1 cellular context compared by ENCODE assay signal in the genomic region with DNA sequence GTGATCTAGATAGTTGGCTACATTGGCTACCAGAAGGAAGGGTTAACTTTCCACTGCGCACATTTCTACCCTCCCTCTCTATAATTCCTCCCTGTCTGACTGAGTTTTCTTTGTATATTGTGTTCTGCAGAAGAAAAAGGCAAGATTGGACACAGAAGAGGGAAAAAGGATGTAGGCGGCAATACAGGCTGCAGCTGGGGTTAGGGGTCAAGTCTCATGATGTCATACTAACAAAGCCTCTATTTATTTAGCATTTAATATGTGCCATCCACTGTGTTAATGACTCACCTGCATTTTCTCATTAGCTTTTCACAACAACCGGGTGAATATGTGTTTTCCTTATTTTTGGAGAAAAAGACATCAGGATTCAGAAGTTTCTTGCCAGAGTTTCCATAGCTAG.
TF ChIP-seq lines count a peak whose summit lies in the region.

No MANE protein-coding gene starts in this region.

TF ChIP-seq in HEK293, 187 proteins besides CTCF, POLR2A, EP300 and RAD21:
- TF ChIP-seq IKZF3 (tag by site-specific recombination; IDR thresholded peaks at IDR 0.05) (no peak), ZIC2 (tag by site-specific recombination; IDR thresholded peaks at IDR 0.05) (no peak), ZNF664 (tag by site-specific recombination; IDR thresholded peaks at IDR 0.05) (peak; percentile 75), TSHZ1 (tag by site-specific recombination; IDR thresholded peaks at IDR 0.05; ENCODE audit: borderline replicate concordance) (peak; percentile 27; the same call in 1 of the 2 replicates), ZSCAN30 (tag by site-specific recombination; IDR thresholded peaks at IDR 0.05) (no peak), ZNF837 (tag by site-specific recombination; IDR thresholded peaks at IDR 0.05) (no peak), ZNF629 (tag by site-specific recombination; IDR thresholded peaks at IDR 0.05) (peak; percentile 66), ZNF37A (tag by site-specific recombination; IDR thresholded peaks at IDR 0.05) (no peak), ZNF274 (IDR thresholded peaks at IDR 0.05; ENCODE audit: low read length) (no peak), ZNF274 (tag by site-specific recombination; IDR thresholded peaks at IDR 0.05; ENCODE audit: borderline replicate concordance) (no peak), ZNF843 (tag by site-specific recombination; IDR thresholded peaks at IDR 0.05) (no peak), ZBTB21 (tag by site-specific recombination; IDR thresholded peaks at IDR 0.05) (0 out of 2 replicates have a peak, but pooled peaks have one; percentile 21)
- TF ChIP-seq, protein P1, sequence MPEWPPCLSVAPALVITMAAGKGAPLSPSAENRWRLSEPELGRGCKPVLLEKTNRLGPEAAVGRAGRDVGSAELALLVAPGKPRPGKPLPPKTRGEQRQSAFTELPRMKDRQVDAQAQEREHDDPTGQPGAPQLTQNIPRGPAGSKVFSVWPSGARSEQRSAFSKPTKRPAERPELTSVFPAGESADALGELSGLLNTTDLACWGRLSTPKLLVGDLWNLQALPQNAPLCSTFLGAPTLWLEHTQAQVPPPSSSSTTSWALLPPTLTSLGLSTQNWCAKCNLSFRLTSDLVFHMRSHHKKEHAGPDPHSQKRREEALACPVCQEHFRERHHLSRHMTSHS (tag by site-specific recombination; IDR thresholded peaks at IDR 0.05) = no peak
- TF ChIP-seq, protein P2, sequence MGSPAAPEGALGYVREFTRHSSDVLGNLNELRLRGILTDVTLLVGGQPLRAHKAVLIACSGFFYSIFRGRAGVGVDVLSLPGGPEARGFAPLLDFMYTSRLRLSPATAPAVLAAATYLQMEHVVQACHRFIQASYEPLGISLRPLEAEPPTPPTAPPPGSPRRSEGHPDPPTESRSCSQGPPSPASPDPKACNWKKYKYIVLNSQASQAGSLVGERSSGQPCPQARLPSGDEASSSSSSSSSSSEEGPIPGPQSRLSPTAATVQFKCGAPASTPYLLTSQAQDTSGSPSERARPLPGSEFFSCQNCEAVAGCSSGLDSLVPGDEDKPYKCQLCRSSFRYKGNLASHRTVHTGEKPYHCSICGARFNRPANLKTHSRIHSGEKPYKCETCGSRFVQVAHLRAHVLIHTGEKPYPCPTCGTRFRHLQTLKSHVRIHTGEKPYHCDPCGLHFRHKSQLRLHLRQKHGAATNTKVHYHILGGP (tag by site-specific recombination; IDR thresholded peaks at IDR 0.05) = no peak
- TF ChIP-seq, protein P3, sequence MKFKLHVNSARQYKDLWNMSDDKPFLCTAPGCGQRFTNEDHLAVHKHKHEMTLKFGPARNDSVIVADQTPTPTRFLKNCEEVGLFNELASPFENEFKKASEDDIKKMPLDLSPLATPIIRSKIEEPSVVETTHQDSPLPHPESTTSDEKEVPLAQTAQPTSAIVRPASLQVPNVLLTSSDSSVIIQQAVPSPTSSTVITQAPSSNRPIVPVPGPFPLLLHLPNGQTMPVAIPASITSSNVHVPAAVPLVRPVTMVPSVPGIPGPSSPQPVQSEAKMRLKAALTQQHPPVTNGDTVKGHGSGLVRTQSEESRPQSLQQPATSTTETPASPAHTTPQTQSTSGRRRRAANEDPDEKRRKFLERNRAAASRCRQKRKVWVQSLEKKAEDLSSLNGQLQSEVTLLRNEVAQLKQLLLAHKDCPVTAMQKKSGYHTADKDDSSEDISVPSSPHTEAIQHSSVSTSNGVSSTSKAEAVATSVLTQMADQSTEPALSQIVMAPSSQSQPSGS (tag by site-specific recombination; IDR thresholded peaks at IDR 0.05; ENCODE audit: low read depth) = peak; percentile 37; the same call in 1 of the 2 replicates
- TF ChIP-seq, protein P4, sequence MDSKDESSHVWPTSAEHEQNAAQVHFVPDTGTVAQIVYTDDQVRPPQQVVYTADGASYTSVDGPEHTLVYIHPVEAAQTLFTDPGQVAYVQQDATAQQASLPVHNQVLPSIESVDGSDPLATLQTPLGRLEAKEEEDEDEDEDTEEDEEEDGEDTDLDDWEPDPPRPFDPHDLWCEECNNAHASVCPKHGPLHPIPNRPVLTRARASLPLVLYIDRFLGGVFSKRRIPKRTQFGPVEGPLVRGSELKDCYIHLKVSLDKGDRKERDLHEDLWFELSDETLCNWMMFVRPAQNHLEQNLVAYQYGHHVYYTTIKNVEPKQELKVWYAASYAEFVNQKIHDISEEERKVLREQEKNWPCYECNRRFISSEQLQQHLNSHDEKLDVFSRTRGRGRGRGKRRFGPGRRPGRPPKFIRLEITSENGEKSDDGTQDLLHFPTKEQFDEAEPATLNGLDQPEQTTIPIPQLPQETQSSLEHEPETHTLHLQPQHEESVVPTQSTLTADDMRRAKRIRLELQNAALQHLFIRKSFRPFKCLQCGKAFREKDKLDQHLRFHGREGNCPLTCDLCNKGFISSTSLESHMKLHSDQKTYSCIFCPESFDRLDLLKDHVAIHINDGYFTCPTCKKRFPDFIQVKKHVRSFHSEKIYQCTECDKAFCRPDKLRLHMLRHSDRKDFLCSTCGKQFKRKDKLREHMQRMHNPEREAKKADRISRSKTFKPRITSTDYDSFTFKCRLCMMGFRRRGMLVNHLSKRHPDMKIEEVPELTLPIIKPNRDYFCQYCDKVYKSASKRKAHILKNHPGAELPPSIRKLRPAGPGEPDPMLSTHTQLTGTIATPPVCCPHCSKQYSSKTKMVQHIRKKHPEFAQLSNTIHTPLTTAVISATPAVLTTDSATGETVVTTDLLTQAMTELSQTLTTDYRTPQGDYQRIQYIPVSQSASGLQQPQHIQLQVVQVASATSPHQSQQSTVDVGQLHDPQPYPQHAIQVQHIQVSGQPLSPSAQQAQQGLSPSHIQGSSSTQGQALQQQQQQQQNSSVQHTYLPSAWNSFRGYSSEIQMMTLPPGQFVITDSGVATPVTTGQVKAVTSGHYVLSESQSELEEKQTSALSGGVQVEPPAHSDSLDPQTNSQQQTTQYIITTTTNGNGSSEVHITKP (tag by site-specific recombination; IDR thresholded peaks at IDR 0.05) = 0 out of 2 replicates have a peak, but pooled peaks have one; percentile 7
- TF ChIP-seq, protein P5, sequence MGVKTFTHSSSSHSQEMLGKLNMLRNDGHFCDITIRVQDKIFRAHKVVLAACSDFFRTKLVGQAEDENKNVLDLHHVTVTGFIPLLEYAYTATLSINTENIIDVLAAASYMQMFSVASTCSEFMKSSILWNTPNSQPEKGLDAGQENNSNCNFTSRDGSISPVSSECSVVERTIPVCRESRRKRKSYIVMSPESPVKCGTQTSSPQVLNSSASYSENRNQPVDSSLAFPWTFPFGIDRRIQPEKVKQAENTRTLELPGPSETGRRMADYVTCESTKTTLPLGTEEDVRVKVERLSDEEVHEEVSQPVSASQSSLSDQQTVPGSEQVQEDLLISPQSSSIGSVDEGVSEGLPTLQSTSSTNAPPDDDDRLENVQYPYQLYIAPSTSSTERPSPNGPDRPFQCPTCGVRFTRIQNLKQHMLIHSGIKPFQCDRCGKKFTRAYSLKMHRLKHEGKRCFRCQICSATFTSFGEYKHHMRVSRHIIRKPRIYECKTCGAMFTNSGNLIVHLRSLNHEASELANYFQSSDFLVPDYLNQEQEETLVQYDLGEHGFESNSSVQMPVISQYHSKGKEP (tag by site-specific recombination; IDR thresholded peaks at IDR 0.05) = no peak
TF ChIP-seq in HEK293: peak in this region for 6.
